Comparison of ENCODE assay signal across 20 cellular contexts in the genomic region with DNA sequence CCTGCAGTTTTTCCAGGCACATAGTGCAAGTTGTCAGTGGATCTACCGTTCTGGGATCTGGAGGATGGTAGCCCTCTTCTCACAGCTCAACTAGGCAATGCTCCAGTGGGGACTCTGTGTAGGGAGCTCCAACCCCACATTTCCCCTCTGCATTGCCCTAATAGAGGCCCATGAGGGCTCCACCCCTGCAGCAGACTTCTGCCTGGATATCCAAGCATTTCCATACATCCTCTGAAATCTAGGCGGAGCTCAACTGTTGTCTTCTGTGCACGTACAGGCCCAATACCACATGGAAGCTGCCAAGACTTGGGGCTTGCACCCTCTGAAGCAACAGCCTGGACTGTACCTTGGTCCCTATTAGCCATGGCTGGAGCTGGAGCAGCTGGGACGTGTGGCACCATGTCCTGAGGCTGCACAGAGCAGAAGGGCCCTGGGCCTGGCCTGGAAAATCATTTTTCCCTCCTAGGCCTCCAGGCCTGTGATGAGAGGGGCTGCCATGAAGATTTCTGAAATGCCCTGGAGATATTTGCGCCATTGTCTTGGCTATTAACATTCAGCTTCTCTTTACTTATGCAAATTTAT. TPM values are rescaled to one million over a fixed set of nuclear protein-coding genes. Genes with fewer than 3 reads are reported as not detected.
A peak's percentile ranks its signal among the peaks of the same experiment; 100 is the strongest.
DNase-seq lines count a peak whose midpoint lies in the region; ATAC-seq and TF ChIP-seq lines count a peak whose summit lies in the region.
"Had no signal": no experiment of that assay in that cellular context is flagged by ENCODE, and none has a peak within 500 bp of the region (broad histone marks: within the 10 kb centered on the region; RNA-seq: fewer than 3 reads in every experiment).

No MANE protein-coding gene starts in this region.

- peak overlapping the region in 8 of 10 experiments; percentile 6 to 51 (median 40); a peak in 14 of 20 replicates for H3K4me3 ChIP-seq in BLaER1 treated with 17β-estradiol and CSF1 and Interleukin-3, amounts not matched to agents 10 nM and 100 nM
- H3K4me3 ChIP-seq in OCI-LY7 (ENCODE audit: low read depth, low read length, poor library complexity, severe bottlenecking) (no peak overlapping the region), endodermal cell (ENCODE audit: low read length) (peak overlapping the region; percentile 51)

- no peak for ATAC-seq in GM19467 (IDR thresholded peaks at IDR 0.05; ENCODE audit: unreplicated experiment)

- H3K36me3 Mint-ChIP-seq in endodermal cell (ENCODE audit: low read depth) = peaks cover 6% of the 10 kb centered on the region

- no peak overlapping the region for H3K9ac ChIP-seq in BLaER1 treated with 17β-estradiol and CSF1 and Interleukin-3, amounts not matched to agents 10 nM and 100 nM
- H3K9ac ChIP-seq in endodermal cell (ENCODE audit: extremely low read depth, low read length, poor library complexity, severe bottlenecking) = no peak overlapping the region

- H3K79me2 ChIP-seq in OCI-LY7 (ENCODE audit: insufficient read depth, low read depth, low read length) = no peaks in the 10 kb centered on the region

- CTCF ChIA-PET in OCI-LY7 (lab: Charles Lee; ENCODE audit: unreplicated experiment) = no interaction called here
- CTCF ChIA-PET in GM10248 (lab: Yijun Ruan, JAX) = interaction anchor here (3.2 kb wide), 1 partner anchor 18 kb away, joined by 9 read pairs; no protein-coding TSS in a partner anchor

- POLR2A ChIA-PET in OCI-LY7 (lab: Charles Lee) (interaction anchor here (0.6 kb wide), 1 partner anchor 217 kb away, joined by 5 read pairs; no protein-coding TSS in a partner anchor), GM10248 (lab: Yijun Ruan, JAX) (no interaction called here)

- no TSS peak for BruUV-seq in OCI-LY7 (replicated peaks; lab: Mats Ljungman, UMichigan)

- no peaks in the 10 kb centered on the region for H4K20me1 ChIP-seq in BLaER1 treated with 17β-estradiol and CSF1 and Interleukin-3, amounts not matched to agents 10 nM and 100 nM
- H4K20me1 ChIP-seq in OCI-LY7 (ENCODE audit: insufficient read depth, low read length) = no peaks in the 10 kb centered on the region

- H3K4me2 ChIP-seq in BLaER1 treated with 17β-estradiol and CSF1 and Interleukin-3, amounts not matched to agents 10 nM and 100 nM = no peak overlapping the region
- H3K4me2 ChIP-seq in OCI-LY7 (ENCODE audit: low read length) = no peak overlapping the region

- H3K27me3 ChIP-seq in BLaER1 treated with 17β-estradiol and CSF1 and Interleukin-3, amounts not matched to agents 10 nM and 100 nM = no peaks in the 10 kb centered on the region
- H3K27me3 ChIP-seq in endodermal cell (ENCODE audit: control insufficient read depth, insufficient read depth, low read length, poor library complexity, severe bottlenecking) = no peaks in the 10 kb centered on the region
- H3K27me3 ChIP-seq: BE2C had no signal

- no peak overlapping the region for H3K4me3 Mint-ChIP-seq in endodermal cell
- H3K4me3 Mint-ChIP-seq: CD14-positive monocyte; CD4-positive, alpha-beta memory T cell; H9 had no signal

- H3K27ac Mint-ChIP-seq in endodermal cell = no peak overlapping the region
- H3K27ac Mint-ChIP-seq: CD4-positive, alpha-beta memory T cell; H9 had no signal

- no peak overlapping the region for H2AFZ ChIP-seq in OCI-LY7 (ENCODE audit: low read length)

- H3K27ac ChIP-seq in BLaER1 treated with 17β-estradiol and CSF1 and Interleukin-3, amounts not matched to agents 10 nM and 100 nM = no peak overlapping the region
- H3K27ac ChIP-seq in OCI-LY7 (ENCODE audit: low read depth, low read length, poor library complexity, severe bottlenecking) = no peak overlapping the region
- no peak overlapping the region for H3K27ac ChIP-seq in endodermal cell (ENCODE audit: low read depth, low read length)
- H3K27ac ChIP-seq: HL-60 had no signal

- H3K36me3 ChIP-seq in BLaER1 treated with 17β-estradiol and CSF1 and Interleukin-3, amounts not matched to agents 10 nM and 100 nM = peaks cover 5 to 65% (median 24%) of the 10 kb centered on the region in 11 experiments; a peak in 20 of 22 replicates
- H3K36me3 ChIP-seq in OCI-LY7 (ENCODE audit: insufficient read depth, low read length) (no peaks in the 10 kb centered on the region), endodermal cell (ENCODE audit: control insufficient read depth, insufficient read depth, low read length) (no peaks in the 10 kb centered on the region)
- H3K36me3 ChIP-seq: BE2C had no signal

- intact Hi-C loops in OCI-LY7 (cut with micrococcal nuclease; ENCODE audit: unreplicated experiment) = no loop called here

- no peaks in the 10 kb centered on the region for H3K27me3 Mint-ChIP-seq in endodermal cell (ENCODE audit: insufficient read depth)

- peak; percentile 19 for DNase-seq in DMS53 (lab: John Stamatoyannopoulos, UW)
- no peak for DNase-seq in DMS53 treated with DMSO at 0.1 percent for 48 hours (lab: John Stamatoyannopoulos, UW; ENCODE audit: unreplicated experiment)
- peak; percentile 51 for DNase-seq in OCI-LY7 (ENCODE audit: low spot score)
- DNase-seq in endodermal cell = no peak
- no peak for DNase-seq in NCI-H1694 treated with DMSO at 0.1 percent for 48 hours (lab: John Stamatoyannopoulos, UW)
- DNase-seq in GM10248 (ENCODE audit: extremely low spot score) = no peak
- DNase-seq: 8988T; BE2C; CD4-positive, alpha-beta memory T cell; DMS79; GDM1; H9; IMR-90; Karpas-422; KBM-7 had no signal

- no peak for TF ChIP-seq CTCF in OCI-LY7 (conservative IDR thresholded peaks at IDR 0.05; ENCODE audit: low read length)
- TF ChIP-seq CTCF in endodermal cell (conservative IDR thresholded peaks at IDR 0.05) = no peak
- TF ChIP-seq CTCF in GM10248 (IDR thresholded peaks at IDR 0.05; ENCODE audit: control extremely low read depth, extremely low read depth, low read depth, missing control alignments) = no peak

- H3K9me3 Mint-ChIP-seq in endodermal cell = peaks cover 71% of the 10 kb centered on the region

- WGBS in endodermal cell (ENCODE audit: insufficient coverage in 1 of 2, insufficient read length in 1 of 2), 2 experiments = 86 to 94% methylated on average over 4 to 5 of the region's 5 CpGs

- H3K4me1 ChIP-seq in BLaER1 treated with 17β-estradiol and CSF1 and Interleukin-3, amounts not matched to agents 10 nM and 100 nM = peaks cover 23 to 32% (median 27%) of the 10 kb centered on the region in 10 experiments
- H3K4me1 ChIP-seq in OCI-LY7 (ENCODE audit: insufficient read depth, low read length, poor library complexity, severe bottlenecking) (no peaks in the 10 kb centered on the region), endodermal cell (ENCODE audit: control insufficient read depth, insufficient read depth, low read length) (no peaks in the 10 kb centered on the region)
- H3K4me1 ChIP-seq: BE2C had no signal

- H3K4me1 Mint-ChIP-seq in endodermal cell = no peaks in the 10 kb centered on the region
- H3K4me1 Mint-ChIP-seq: H9 had no signal

- H3K9me3 ChIP-seq in BLaER1 treated with 17β-estradiol and CSF1 and Interleukin-3, amounts not matched to agents 10 nM and 100 nM (replicated peaks in 1 of 11) = peaks cover 68 to 77% (median 73%) of the 10 kb centered on the region in 11 experiments
- H3K9me3 ChIP-seq in OCI-LY7 (ENCODE audit: low read length) = peaks cover 52% of the 10 kb centered on the region
- peaks cover 52% of the 10 kb centered on the region for H3K9me3 ChIP-seq in endodermal cell (ENCODE audit: control insufficient read depth, low read length)
- H3K9me3 ChIP-seq: BE2C had no signal

- H3K9me2 ChIP-seq in OCI-LY7 (ENCODE audit: insufficient read depth, low read length) = no peaks in the 10 kb centered on the region

RNA-seq across cellular contexts. Expression of a gene that starts 10.9 kb away (rescaled TPM):
- 68.7 and 73.6 TPM in 2 replicates for total RNA-seq in OCI-LY7 (2014; rRNA removed; shearing (Covaris generic))
- 92.2 and 101 TPM in 2 replicates for total RNA-seq in OCI-LY7 (2022)
- total RNA-seq in endodermal cell = under 1 TPM in 1 of 2 donors, not detected in 1; 0.80 TPM
- not detected for polyA plus RNA-seq in endodermal cell (2013, experiment 1 of 2)
- not detected for polyA plus RNA-seq in endodermal cell (2013, experiment 2 of 2)
- total RNA-seq: H1, H9 had no signal
- polyA plus RNA-seq: CD4-positive, alpha-beta memory T cell; H1 had no signal

RNA-seq across cellular contexts. Expression of a gene that starts 47.4 kb away (rescaled TPM):
- 14.1 and 16.6 TPM in 2 replicates for total RNA-seq in OCI-LY7 (2014; rRNA removed; shearing (Covaris generic))
- total RNA-seq in OCI-LY7 (2022) (25.8 and 28.4 TPM in 2 replicates), endodermal cell (under 1 TPM; 0.33 to 0.86 TPM)
- 0.39 TPM for polyA plus RNA-seq in endodermal cell (2013, experiment 1 of 2)
- 1.2 TPM for polyA plus RNA-seq in endodermal cell (2013, experiment 2 of 2)
- total RNA-seq: IMR-90 had no signal
- polyA plus RNA-seq: IMR-90 had no signal

RNA-seq across cellular contexts. Expression of a gene that starts 58.8 kb away (rescaled TPM):
- 22.9 and 31.4 TPM in 2 replicates for total RNA-seq in OCI-LY7 (2014; rRNA removed; shearing (Covaris generic))
- total RNA-seq in OCI-LY7 (2022) (51.1 and 54.4 TPM in 2 replicates), endodermal cell (10 to 100 TPM; 27.1 to 33.9 TPM)
- polyA plus RNA-seq in endodermal cell (2013, experiment 1 of 2) = 26.6 TPM
- polyA plus RNA-seq in endodermal cell (2013, experiment 2 of 2) = 15.9 TPM

Comparison
In these comparisons a context has a peak if more than half of its experiments do, and no peak if none do; other contexts are left out.
1. DNase-seq: peak in DMS53 (single experiment) and OCI-LY7 (single experiment); none in DMS53 treated with DMSO at 0.1 percent for 48 hours (single experiment), endodermal cell (single experiment), NCI-H1694 treated with DMSO at 0.1 percent for 48 hours (single experiment) and GM10248 (single experiment).
2. RNA of a gene that starts 10.9 kb away (total RNA-seq): 68.7 to 101 TPM in OCI-LY7; 0.80 TPM in endodermal cell; every median in the first group is over 10 times any median in the second.
3. RNA of a gene that starts 47.4 kb away (total RNA-seq): 14.1 to 28.4 TPM in OCI-LY7; 0.33 to 0.86 TPM in endodermal cell; every median in the first group is over 4 times any median in the second.